ENCODE assay signal across 9 cellular contexts in genomic region chr5:1488882-1489680, GRCh38. TPM values are rescaled to one million over a fixed set of nuclear protein-coding genes. Genes with fewer than 3 reads are reported as not detected.
DNase-seq lines count a peak whose midpoint lies in the region; ATAC-seq and TF ChIP-seq lines count a peak whose summit lies in the region.
"Had no signal": no experiment of that assay in that cellular context is flagged by ENCODE, and none has a peak within 500 bp of the region (broad histone marks: within the 10 kb centered on the region; RNA-seq: fewer than 3 reads in every experiment).

No MANE protein-coding gene starts in this region.

- intact Hi-C loops in stomach (cut with DNase I; ENCODE audit: low total_unique reads): no loop called here

- TF ChIP-seq CTCF in GM10266 (IDR thresholded peaks at IDR 0.05; ENCODE audit: control insufficient read depth, insufficient read depth, low read depth, missing control alignments) (no peak), astrocyte of the cerebellum (IDR thresholded peaks at IDR 0.05; ENCODE audit: low read depth, low read length, missing control alignments) (no peak), stomach (IDR thresholded peaks at IDR 0.05) (no peak)

- ATAC-seq in GM21390 (IDR thresholded peaks at IDR 0.05; ENCODE audit: unreplicated experiment): peak; percentile 51

- H3K4me3 ChIP-seq in astrocyte of the cerebellum (ENCODE audit: low read depth, low read length) (no peak overlapping the region), stomach (no peak overlapping the region)

- TF ChIP-seq POLR2A in stomach (IDR thresholded peaks at IDR 0.05): no peak

- 69 to 81% (median 73%) methylated on average over 12 to 14 of the region's 14 CpGs for WGBS in stomach, 5 donors

- TF ChIP-seq EP300 in stomach (IDR thresholded peaks at IDR 0.05): no peak

- in situ Hi-C loops in astrocyte of the cerebellum (cut with HindIII; ENCODE audit: low sequenced_read_pairs): no loop called here

- peaks cover 25 to 98% (median 92%) of the 10 kb centered on the region in 4 donors for H3K36me3 ChIP-seq in stomach

- peaks cover 0 to 14% (median 0%) of the 10 kb centered on the region in 4 donors for H3K4me1 ChIP-seq in stomach
- H3K4me1 ChIP-seq: parathyroid adenoma had no signal

- H3K27ac ChIP-seq in stomach: peak overlapping the region in 2 of 5 donors; percentile 36 to 43
- H3K27ac ChIP-seq: parathyroid adenoma had no signal

- H3K27me3 ChIP-seq in stomach: no peaks in the 10 kb centered on the region

- no peaks in the 10 kb centered on the region for H3K9me3 ChIP-seq in stomach

- DNase-seq in GM10266 (ENCODE audit: extremely low spot score): peak; percentile 67
- DNase-seq in HK-2 (ENCODE audit: unreplicated experiment): peak; percentile 21
- peak; percentile 15 for DNase-seq in astrocyte of the cerebellum (ENCODE audit: low read depth)
- DNase-seq in stimulated activated CD4-positive, alpha-beta T cell treated with anti-CD3 and anti-CD28 coated beads, Interleukin-4, amount 100 ng/mL, for 1 hour: peak; percentile 29
- DNase-seq in stomach: no peak
- no peak for DNase-seq in NCI-H2227 (lab: John Stamatoyannopoulos, UW; ENCODE audit: unreplicated experiment)
- no peak for DNase-seq in glomerular visceral epithelial cell (ENCODE audit: extremely low spot score)

RNA-seq across cellular contexts. Expression of gene LPCAT1, which starts 34.7 kb away (rescaled TPM):
- total RNA-seq in stomach: 100 to 1,000 TPM in 1 of 5 donors, 10 to 100 TPM in 4; 13.4 to 229 (median 17.4) TPM
- 10 to 100 TPM in 2 of 3 donors, 1 to 10 TPM in 1; 5.2 to 11.8 (median 11.6) TPM for polyA plus RNA-seq in stomach

RNA-seq across cellular contexts. Expression of gene SLC6A3, which starts 43.8 kb away (rescaled TPM):
- total RNA-seq in stomach: not detected
- under 1 TPM in 1 of 3 donors, not detected in 2; 0.05 TPM for polyA plus RNA-seq in stomach

Comparison
In these comparisons a context has a peak if more than half of its experiments do, and no peak if none do; other contexts are left out.
1. DNase-seq: peak in GM10266 (single experiment), HK-2 (single experiment), astrocyte of the cerebellum (single experiment) and stimulated activated CD4-positive, alpha-beta T cell treated with anti-CD3 and anti-CD28 coated beads, Interleukin-4, amount 100 ng/mL, for 1 hour (single experiment); none in stomach (single experiment), NCI-H2227 (single experiment) and glomerular visceral epithelial cell (single experiment).